24 cellular contexts compared by ENCODE assay signal in genomic region chr4:53620956-53621355, GRCh38. TPM values are rescaled to one million over a fixed set of nuclear protein-coding genes. Genes with fewer than 3 reads are reported as not detected.
A peak's percentile ranks its signal among the peaks of the same experiment; 100 is the strongest.
DNase-seq lines count a peak whose midpoint lies in the region; ATAC-seq and TF ChIP-seq lines count a peak whose summit lies in the region.
"Had no signal": no experiment of that assay in that cellular context is flagged by ENCODE, and none has a peak within 500 bp of the region (broad histone marks: within the 10 kb centered on the region; RNA-seq: fewer than 3 reads in every experiment).

No MANE protein-coding gene starts in this region.

- no peak overlapping the region for H3K27ac Mint-ChIP-seq in GM23338
- no peak overlapping the region for H3K27ac Mint-ChIP-seq in WTC11
- H3K27ac Mint-ChIP-seq: CD4-positive, alpha-beta memory T cell; dendritic cell treated with granulocyte-macrophage colony-stimulating factor and Interleukin-4, amounts not matched to agents 40 ng/mL and 50 ng/mL, for 4 days; natural killer cell; stimulated activated naive B cell treated with anti-CD40 and anti-IgM and Interleukin-4, amounts not matched to agents 10 μg/mL and 1 μg/mL and 100 μg/mL, for 72 hours had no signal

- peaks cover 5% of the 10 kb centered on the region for H3K9me2 ChIP-seq in GM23338 (ENCODE audit: insufficient read depth)

- H3K9me3 Mint-ChIP-seq in GM23338 (no peaks in the 10 kb centered on the region), WTC11 (peaks cover 8% of the 10 kb centered on the region)
- H3K9me3 Mint-ChIP-seq: dendritic cell treated with granulocyte-macrophage colony-stimulating factor and Interleukin-4, amounts not matched to agents 40 ng/mL and 50 ng/mL, for 4 days had no signal

- H3K4me1 Mint-ChIP-seq in GM23338 (peaks cover 4% of the 10 kb centered on the region), WTC11 (no peaks in the 10 kb centered on the region; the same call in 1 of the 2 replicates)
- H3K4me1 Mint-ChIP-seq: CD4-positive, alpha-beta memory T cell; natural killer cell had no signal

- CTCF ChIA-PET in WTC11 (lab: Charles Lee) = interaction anchor here (1.1 kb wide), 1 partner anchor 131 kb away, joined by 4 read pairs; no protein-coding TSS in a partner anchor

- H2AFZ ChIP-seq in GM23338 = no peak overlapping the region
- H2AFZ ChIP-seq: parathyroid adenoma had no signal

- H3K4me3 Mint-ChIP-seq in GM23338 (no peak overlapping the region), WTC11 (no peak overlapping the region)
- H3K4me3 Mint-ChIP-seq: CD4-positive, alpha-beta memory T cell; dendritic cell treated with granulocyte-macrophage colony-stimulating factor and Interleukin-4, amounts not matched to agents 40 ng/mL and 50 ng/mL, for 4 days; natural killer cell; stimulated activated naive B cell treated with anti-CD40 and anti-IgM and Interleukin-4, amounts not matched to agents 10 μg/mL and 1 μg/mL and 100 μg/mL, for 72 hours had no signal

- H4K20me1 ChIP-seq in GM23338 (replicated peaks; ENCODE audit: insufficient read depth) = no peaks in the 10 kb centered on the region

- POLR2A ChIA-PET in WTC11 (lab: Charles Lee) = no interaction called here

- intact Hi-C loops in sciatic nerve (cut with DNase I) = no loop called here

- no peaks in the 10 kb centered on the region for H3K27me3 ChIP-seq in GM23338 (ENCODE audit: insufficient read depth)
- no peaks in the 10 kb centered on the region for H3K27me3 ChIP-seq in foreskin keratinocyte
- H3K27me3 ChIP-seq: adrenal gland, breast epithelium, MG63, testis had no signal

- no peaks in the 10 kb centered on the region for H3F3A ChIP-seq in GM23338 (replicated peaks; ENCODE audit: low read depth)

- H3K36me3 ChIP-seq in GM23338 (ENCODE audit: insufficient read depth) = no peaks in the 10 kb centered on the region
- H3K36me3 ChIP-seq: adrenal gland, breast epithelium, MG63 had no signal

- peak; percentile 38 for DNase-seq in GM23338 (ENCODE audit: low spot score)
- no peak for DNase-seq in WTC11 (ENCODE audit: low spot score)
- DNase-seq in foreskin keratinocyte = no peak
- DNase-seq in sciatic nerve (ENCODE audit: low spot score) = no peak
- no peak for DNase-seq in GDM1 (lab: John Stamatoyannopoulos, UW)
- DNase-seq in ecto neural progenitor cell (ENCODE audit: low spot score) = no peak
- no peak for DNase-seq in H4 (ENCODE audit: low spot score)
- DNase-seq: activated CD4-positive, alpha-beta T cell treated with anti-CD3 and anti-CD28 coated beads, Interleukin-2, amount 50 U/mL, for 4 hours; adrenal gland; CD4-positive, alpha-beta memory T cell; DMS79; MG63; natural killer cell; NCI-H1436; NCI-H526; stimulated activated naive B cell treated with anti-CD40 and anti-IgM and Interleukin-4, amounts not matched to agents 10 μg/mL and 1 μg/mL and 100 μg/mL, for 72 hours; T-helper 2 cell; testis had no signal

- H3K79me2 ChIP-seq in GM23338 (replicated peaks; ENCODE audit: insufficient read depth) = no peaks in the 10 kb centered on the region
- H3K79me2 ChIP-seq: parathyroid adenoma had no signal

- H3K27me3 Mint-ChIP-seq in GM23338 (ENCODE audit: insufficient read depth, low read depth, poor library complexity) (no peaks in the 10 kb centered on the region), WTC11 (ENCODE audit: low read depth) (peaks cover 4% of the 10 kb centered on the region; the same call in 1 of the 2 replicates)
- H3K27me3 Mint-ChIP-seq: dendritic cell treated with granulocyte-macrophage colony-stimulating factor and Interleukin-4, amounts not matched to agents 40 ng/mL and 50 ng/mL, for 4 days had no signal

- H3K4me1 ChIP-seq in GM23338 (ENCODE audit: insufficient read depth) = no peaks in the 10 kb centered on the region
- H3K4me1 ChIP-seq in foreskin keratinocyte = no peaks in the 10 kb centered on the region
- H3K4me1 ChIP-seq: breast epithelium, parathyroid adenoma, testis had no signal

- H3K27ac ChIP-seq in 22Rv1 (no peak overlapping the region), GM23338 (ENCODE audit: low read depth) (no peak overlapping the region), foreskin keratinocyte (no peak overlapping the region)
- H3K27ac ChIP-seq: adrenal gland, breast epithelium, parathyroid adenoma, testis had no signal

- 0 out of 2 replicates have a peak, but pooled peaks have one; percentile 7 for TF ChIP-seq CTCF in 22Rv1 (IDR thresholded peaks at IDR 0.05)
- peak; percentile 2 to 36; a peak in 2 of 4 replicates for TF ChIP-seq CTCF in GM23338 (conservative IDR thresholded peaks at IDR 0.05; ENCODE audit: low read depth in 2 of 2)
- TF ChIP-seq CTCF in WTC11 (IDR thresholded peaks at IDR 0.05) = no peak
- peak; percentile 24 for TF ChIP-seq CTCF in foreskin keratinocyte (conservative IDR thresholded peaks at IDR 0.05)

- ATAC-seq in GM23338 (peak; percentile 43), WTC11 (peak; percentile 60; the same call in 1 of the 2 replicates), foreskin keratinocyte (no peak), sciatic nerve (no peak)
- ATAC-seq: HepG2; natural killer cell; Right ventricle myocardium inferior; stimulated activated naive B cell treated with anti-CD40 and anti-IgM and Interleukin-4, amounts not matched to agents 10 μg/mL and 1 μg/mL and 100 μg/mL, for 72 hours had no signal

- H3K4me2 ChIP-seq in GM23338 = no peak overlapping the region

- no peaks in the 10 kb centered on the region for H3K36me3 Mint-ChIP-seq in GM23338 (ENCODE audit: low read depth)
- no peaks in the 10 kb centered on the region for H3K36me3 Mint-ChIP-seq in WTC11
- H3K36me3 Mint-ChIP-seq: CD4-positive, alpha-beta memory T cell; natural killer cell had no signal

- H3K4me3 ChIP-seq in GM23338 = no peak overlapping the region
- H3K4me3 ChIP-seq: adrenal gland, breast epithelium, MG63, testis had no signal

TF ChIP-seq in GM23338, 12 proteins besides CTCF, POLR2A, EP300 and RAD21:
- TF ChIP-seq NANOG (IDR thresholded peaks at IDR 0.05; ENCODE audit: borderline replicate concordance) = no peak
- TF ChIP-seq CREB1 (CRISPR knock-in tag; IDR thresholded peaks at IDR 0.05; ENCODE audit: low read depth) = no peak
- TF ChIP-seq STAT1 (IDR thresholded peaks at IDR 0.05; ENCODE audit: unreplicated experiment) = no peak
- no peak for TF ChIP-seq EZH2 (IDR thresholded peaks at IDR 0.05; ENCODE audit: low read depth, unreplicated experiment)
- TF ChIP-seq, protein P1, sequence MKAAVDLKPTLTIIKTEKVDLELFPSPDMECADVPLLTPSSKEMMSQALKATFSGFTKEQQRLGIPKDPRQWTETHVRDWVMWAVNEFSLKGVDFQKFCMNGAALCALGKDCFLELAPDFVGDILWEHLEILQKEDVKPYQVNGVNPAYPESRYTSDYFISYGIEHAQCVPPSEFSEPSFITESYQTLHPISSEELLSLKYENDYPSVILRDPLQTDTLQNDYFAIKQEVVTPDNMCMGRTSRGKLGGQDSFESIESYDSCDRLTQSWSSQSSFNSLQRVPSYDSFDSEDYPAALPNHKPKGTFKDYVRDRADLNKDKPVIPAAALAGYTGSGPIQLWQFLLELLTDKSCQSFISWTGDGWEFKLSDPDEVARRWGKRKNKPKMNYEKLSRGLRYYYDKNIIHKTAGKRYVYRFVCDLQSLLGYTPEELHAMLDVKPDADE (IDR thresholded peaks at IDR 0.05) = no peak

TF ChIP-seq in WTC11, 78 proteins besides CTCF, POLR2A, EP300 and RAD21:
- TF ChIP-seq CREB1 (CRISPR knock-in tag; IDR thresholded peaks at IDR 0.05) = no peak
- TF ChIP-seq ZNF138 (CRISPR knock-in tag; conservative IDR thresholded peaks at IDR 0.05) = no peak

RNA-seq across cellular contexts. Expression of gene LNX1, which starts 29.7 kb away (rescaled TPM):
- total RNA-seq in GM23338 (2014; rRNA removed; shearing (Covaris generic)) = 5.4 and 7.3 TPM in 2 replicates
- polyA plus RNA-seq in GM23338 (2016; fragmentation: Nextera tagmentation; extraction: Ambion mirVana) (5.0 and 6.4 TPM in 2 replicates), foreskin keratinocyte (0.03 and 0.09 TPM in 2 replicates)
- total RNA-seq in WTC11 (2021) (4.3 to 5.9 TPM (median 4.5 TPM) in 3 replicates), foreskin keratinocyte (0.25 and 0.34 TPM in 2 replicates), sciatic nerve (7.9 TPM)
- total RNA-seq in H4 (2014; rRNA removed; shearing (Covaris generic)) = 2.8 and 4.2 TPM in 2 replicates
- total RNA-seq: CD4-positive, alpha-beta memory T cell; natural killer cell had no signal

Comparison
In these comparisons a context has a peak if more than half of its experiments do, and no peak if none do; other contexts are left out.
1. ATAC-seq: peak in GM23338 (single experiment) and WTC11 (single experiment); none in foreskin keratinocyte (single experiment) and sciatic nerve (single experiment).